In genomic region chr20:44210422-44211176, GRCh38 we compare ENCODE assay signal across 1 cellular context.
TF ChIP-seq lines count a peak whose summit lies in the region.

Gene OSER1, minus strand, starts transcription at chr20:44210771. Its CDS starts 3,814 bp downstream, at chr20:44206957.

TF ChIP-seq in HepG2, 621 proteins besides CTCF, POLR2A, EP300 and RAD21 (continued from another document and continues in another):
- TF ChIP-seq RBM39 (IDR thresholded peaks at IDR 0.05; ENCODE audit: low read depth, low read length, poor library complexity, severe bottlenecking) = peak; percentile 89
- no peak for TF ChIP-seq ZNF562 (CRISPR knock-in tag; IDR thresholded peaks at IDR 0.05; ENCODE audit: borderline replicate concordance)
- TF ChIP-seq ZNF280B (CRISPR knock-in tag; IDR thresholded peaks at IDR 0.05; ENCODE audit: borderline replicate concordance) = no peak
- peak; percentile 93 for TF ChIP-seq ZNF564 (CRISPR knock-in tag; IDR thresholded peaks at IDR 0.05)
- TF ChIP-seq ZNF784 (CRISPR knock-in tag; IDR thresholded peaks at IDR 0.05; ENCODE audit: borderline replicate concordance) = peak; percentile 46; the same call in 1 of the 2 replicates
- peak; percentile 84 for TF ChIP-seq CCDC6 (CRISPR knock-in tag; IDR thresholded peaks at IDR 0.05)
- peak; percentile 94 for TF ChIP-seq SMAD3 (CRISPR knock-in tag; IDR thresholded peaks at IDR 0.05)
- TF ChIP-seq ZNF180 (CRISPR knock-in tag; IDR thresholded peaks at IDR 0.05; ENCODE audit: borderline replicate concordance, low read depth) = peak; percentile 85; the same call in 1 of the 2 replicates
- TF ChIP-seq ZNF512 (CRISPR knock-in tag; IDR thresholded peaks at IDR 0.05) = 0 out of 2 replicates have a peak, but pooled peaks have one; percentile 40
- TF ChIP-seq HNF4G (IDR thresholded peaks at IDR 0.05; ENCODE audit: borderline replicate concordance, low read depth, low read length) = peak; percentile 59
- peak; percentile 33; the same call in 1 of the 2 replicates for TF ChIP-seq HNF4G (CRISPR knock-in tag; IDR thresholded peaks at IDR 0.05; ENCODE audit: borderline replicate concordance, low read depth)
- TF ChIP-seq EEA1 (CRISPR knock-in tag; IDR thresholded peaks at IDR 0.05; ENCODE audit: borderline replicate concordance) = no peak; the same call in 1 of the 2 replicates
- no peak for TF ChIP-seq MIXL1 (CRISPR knock-in tag; IDR thresholded peaks at IDR 0.05)
- peak; percentile 81; the same call in 1 of the 2 replicates for TF ChIP-seq ELF4 (CRISPR knock-in tag; IDR thresholded peaks at IDR 0.05; ENCODE audit: borderline replicate concordance)
- TF ChIP-seq NFE2L2 (IDR thresholded peaks at IDR 0.05; ENCODE audit: low read length) = peak; percentile 78
- peak; percentile 92; the same call in 1 of the 2 replicates for TF ChIP-seq HOXA9 (CRISPR knock-in tag; IDR thresholded peaks at IDR 0.05; ENCODE audit: borderline replicate concordance)
- TF ChIP-seq SYNCRIP (IDR thresholded peaks at IDR 0.05; ENCODE audit: insufficient read depth, low read depth, low read length) = no peak
- peak; percentile 63 for TF ChIP-seq RARA (CRISPR knock-in tag; IDR thresholded peaks at IDR 0.05)
- TF ChIP-seq ZNF597 (CRISPR knock-in tag; IDR thresholded peaks at IDR 0.05) = no peak
- peak; percentile 40; the same call in 1 of the 2 replicates for TF ChIP-seq ETV6 (CRISPR knock-in tag; conservative IDR thresholded peaks at IDR 0.05)
- peak; percentile 91; the same call in 1 of the 2 replicates for TF ChIP-seq HOMEZ (CRISPR knock-in tag; IDR thresholded peaks at IDR 0.05; ENCODE audit: low read depth)
- no peak; the same call in 1 of the 2 replicates for TF ChIP-seq MIER3 (CRISPR knock-in tag; IDR thresholded peaks at IDR 0.05; ENCODE audit: borderline replicate concordance)
- no peak for TF ChIP-seq ZNF577 (CRISPR knock-in tag; IDR thresholded peaks at IDR 0.05; ENCODE audit: borderline replicate concordance, low read depth)
- TF ChIP-seq ZNF709 (CRISPR knock-in tag; IDR thresholded peaks at IDR 0.05) = peak; percentile 61
- TF ChIP-seq PRPF4 (IDR thresholded peaks at IDR 0.05; ENCODE audit: low read depth, low read length, poor library complexity, severe bottlenecking) = no peak
- 0 out of 2 replicates have a peak, but pooled peaks have one; percentile 89 for TF ChIP-seq ARID2 (CRISPR knock-in tag; IDR thresholded peaks at IDR 0.05; ENCODE audit: borderline replicate concordance)
- TF ChIP-seq ZNF792 (CRISPR knock-in tag; IDR thresholded peaks at IDR 0.05) = peak; percentile 44; the same call in 1 of the 2 replicates
- peak; percentile 46; the same call in 1 of the 2 replicates for TF ChIP-seq ZNF275 (CRISPR knock-in tag; IDR thresholded peaks at IDR 0.05; ENCODE audit: borderline replicate concordance)
- peak; percentile 82; the same call in 1 of the 2 replicates for TF ChIP-seq ZBTB39 (CRISPR knock-in tag; IDR thresholded peaks at IDR 0.05)
- peak; percentile 76 for TF ChIP-seq MAFG (CRISPR knock-in tag; IDR thresholded peaks at IDR 0.05)
- 0 out of 2 replicates have a peak, but pooled peaks have one; percentile 0 for TF ChIP-seq BRCA1 (CRISPR knock-in tag; IDR thresholded peaks at IDR 0.05)
- TF ChIP-seq ZNF557 (CRISPR knock-in tag; IDR thresholded peaks at IDR 0.05) = no peak
- TF ChIP-seq ZMYM3 (CRISPR knock-in tag; IDR thresholded peaks at IDR 0.05) = no peak
- no peak; the same call in 1 of the 2 replicates for TF ChIP-seq CBX5 (CRISPR knock-in tag; IDR thresholded peaks at IDR 0.05; ENCODE audit: borderline replicate concordance)
- no peak; the same call in 1 of the 2 replicates for TF ChIP-seq FUBP1 (CRISPR knock-in tag; IDR thresholded peaks at IDR 0.05; ENCODE audit: borderline replicate concordance)
- TF ChIP-seq DDIT3 (CRISPR knock-in tag; IDR thresholded peaks at IDR 0.05) = no peak
- TF ChIP-seq ZKSCAN1 (IDR thresholded peaks at IDR 0.05; ENCODE audit: low read length) = peak; percentile 16; the same call in 1 of the 2 replicates
- no peak for TF ChIP-seq ZNF432 (CRISPR knock-in tag; IDR thresholded peaks at IDR 0.05; ENCODE audit: borderline replicate concordance)
- TF ChIP-seq ZNF317 (CRISPR knock-in tag; IDR thresholded peaks at IDR 0.05) = peak; percentile 78
- TF ChIP-seq ZMAT3 (CRISPR knock-in tag; conservative IDR thresholded peaks at IDR 0.05) = no peak; the same call in none of the 2 replicates
- TF ChIP-seq SNAI1 (CRISPR knock-in tag; IDR thresholded peaks at IDR 0.05; ENCODE audit: borderline replicate concordance) = peak; percentile 26; the same call in 1 of the 2 replicates
- TF ChIP-seq ZNF230 (CRISPR knock-in tag; IDR thresholded peaks at IDR 0.05) = no peak; the same call in 1 of the 2 replicates
- peak; percentile 74 for TF ChIP-seq ZNF704 (CRISPR knock-in tag; IDR thresholded peaks at IDR 0.05; ENCODE audit: borderline replicate concordance)
- TF ChIP-seq NR1H2 (CRISPR knock-in tag; IDR thresholded peaks at IDR 0.05; ENCODE audit: borderline replicate concordance, low read depth) = no peak
- peak; percentile 74 for TF ChIP-seq ZBTB38 (CRISPR knock-in tag; IDR thresholded peaks at IDR 0.05)
- TF ChIP-seq SRF (IDR thresholded peaks at IDR 0.05; ENCODE audit: low read depth, low read length) = no peak
- TF ChIP-seq TGIF2 (CRISPR knock-in tag; IDR thresholded peaks at IDR 0.05) = peak; percentile 94
- no peak for TF ChIP-seq U2AF1 (optimal IDR thresholded peaks at IDR 0.05; ENCODE audit: low read depth, low read length)
- TF ChIP-seq FIP1L1 (IDR thresholded peaks at IDR 0.05; ENCODE audit: borderline replicate concordance, insufficient read depth, low read depth, low read length) = 0 out of 2 replicates have a peak, but pooled peaks have one; percentile 63
- peak; percentile 99 for TF ChIP-seq MXI1 (IDR thresholded peaks at IDR 0.05; ENCODE audit: borderline replicate concordance, low read depth, low read length)
- peak; percentile 57; the same call in 1 of the 2 replicates for TF ChIP-seq ZSCAN5A (CRISPR knock-in tag; IDR thresholded peaks at IDR 0.05; ENCODE audit: borderline replicate concordance)
